ENCODE assay signal across 9 cellular contexts in the genomic region with DNA sequence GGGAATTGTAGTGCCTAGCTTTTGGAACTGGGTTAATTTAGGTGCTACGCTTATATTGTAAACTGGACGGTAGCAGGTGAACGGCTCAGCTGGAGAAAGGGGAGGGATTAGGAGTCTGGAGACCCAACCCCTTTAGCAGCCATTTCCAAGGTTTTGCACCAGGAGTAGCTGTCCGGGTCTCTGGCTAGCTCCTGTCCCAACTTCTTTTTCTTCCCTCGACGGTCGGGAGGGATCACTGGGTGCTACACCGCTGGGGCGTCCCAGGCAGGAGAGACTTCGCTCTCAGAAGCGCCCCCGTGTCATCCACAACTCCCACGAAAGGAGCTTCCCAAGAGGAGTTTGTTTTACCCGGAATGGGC. TPM values are rescaled to one million over a fixed set of nuclear protein-coding genes. Genes with fewer than 3 reads are reported as not detected.
DNase-seq lines count a peak whose midpoint lies in the region; ATAC-seq, FAIRE-seq and TF ChIP-seq lines count a peak whose summit lies in the region.
"Had no signal": no experiment of that assay in that cellular context is flagged by ENCODE, and none has a peak within 500 bp of the region (broad histone marks: within the 10 kb centered on the region; RNA-seq: fewer than 3 reads in every experiment).

No MANE protein-coding gene starts in this region.

- TF ChIP-seq EP300 in gastroesophageal sphincter (IDR thresholded peaks at IDR 0.05), result no peak

- no peak overlapping the region for H3K27ac ChIP-seq in body of pancreas
- no peak overlapping the region for H3K27ac ChIP-seq in mesodermal cell (ENCODE audit: low read depth, low read length, severe bottlenecking)
- no peak overlapping the region for H3K27ac ChIP-seq in gastroesophageal sphincter

- TF ChIP-seq POLR2A in body of pancreas (IDR thresholded peaks at IDR 0.05), result no peak
- TF ChIP-seq POLR2A in H54 (IDR thresholded peaks at IDR 0.05; ENCODE audit: low read depth, low read length), result no peak
- no peak for TF ChIP-seq POLR2A in gastroesophageal sphincter (IDR thresholded peaks at IDR 0.05)

- H3K9me3 ChIP-seq in body of pancreas (no peaks in the 10 kb centered on the region), mesodermal cell (ENCODE audit: control insufficient read depth, low read length) (no peaks in the 10 kb centered on the region), gastroesophageal sphincter (no peaks in the 10 kb centered on the region)

- H3K36me3 ChIP-seq in body of pancreas (replicated peaks in 1 of 2; ENCODE audit: insufficient read depth in 1 of 2, low read depth in 2 of 2) (no peaks in the 10 kb centered on the region), mesodermal cell (ENCODE audit: control insufficient read depth, insufficient read depth, low read length) (no peaks in the 10 kb centered on the region), gastroesophageal sphincter (no peaks in the 10 kb centered on the region)

- WGBS in body of pancreas, 2 donors, result 0 to 2% methylated on average over 13 to 14 of the region's 14 CpGs
- 0 to 4% methylated on average over 5 to 9 of the region's 14 CpGs for WGBS in mesodermal cell (ENCODE audit: insufficient coverage in 2 of 2), 2 experiments
- WGBS in gastroesophageal sphincter (ENCODE audit: low coverage in 1 of 2), 2 donors, result 0% methylated on average over 2 to 12 of the region's 14 CpGs

- H3K27me3 ChIP-seq in body of pancreas (peaks cover 0 to 41% of the 10 kb centered on the region in 2 donors), gastroesophageal sphincter (peaks cover 75% of the 10 kb centered on the region)

- intact Hi-C loops in body of pancreas (cut with DNase I), result no loop called here

- peak overlapping the region in 1 of 2 donors; percentile 3 for H3K4me3 ChIP-seq in body of pancreas
- H3K4me3 ChIP-seq in mesodermal cell (ENCODE audit: extremely low read depth, insufficient read depth, low read length, poor library complexity, severe bottlenecking), result peak overlapping the region; percentile 52
- peak overlapping the region in 1 of 2 donors; percentile 2 for H3K4me3 ChIP-seq in gastroesophageal sphincter

- DNase-seq in D341Med (ENCODE audit: low spot score) (peak; percentile 81), NCI-H2081 (lab: John Stamatoyannopoulos, UW) (peak; percentile 89 to 96), body of pancreas (peak; percentile 13 to 44 (median 26)), H54 (ENCODE audit: insufficient read length, low spot score) (no peak), SKM-1 treated with dmso at 0.1 percent for 144 hours (lab: John Stamatoyannopoulos, UW; ENCODE audit: unreplicated experiment) (no peak)
- no peak for DNase-seq in stimulated activated CD8-positive, alpha-beta memory T cell treated with anti-CD3 and anti-CD28 coated beads, Interleukin-4, amount 100 ng/mL, for 48 hours
- DNase-seq: activated B cell treated with CpG ODN at 0.5 μM for 24 hours had no signal

- no peak for FAIRE-seq in H54 (lab: Jason Lieb, UNC)

- H3K4me1 ChIP-seq in body of pancreas (peaks cover 36% of the 10 kb centered on the region), mesodermal cell (ENCODE audit: control insufficient read depth, insufficient read depth, low read length, poor library complexity, severe bottlenecking) (no peaks in the 10 kb centered on the region), gastroesophageal sphincter (peaks cover 0 to 38% (median 17%) of the 10 kb centered on the region in 3 donors)

- TF ChIP-seq CTCF in body of pancreas (IDR thresholded peaks at IDR 0.05) (no peak), gastroesophageal sphincter (IDR thresholded peaks at IDR 0.05) (no peak)

- peak; percentile 25 for ATAC-seq in body of pancreas
- no peak for ATAC-seq in gastroesophageal sphincter

RNA-seq across cellular contexts. Expression of a gene that starts 0.7 kb away (rescaled TPM):
- total RNA-seq in body of pancreas (not detected), gastroesophageal sphincter (under 1 TPM in 1 of 4 donors, not detected in 3; 0.31 TPM)
- 2.8 TPM for polyA plus RNA-seq in mesodermal cell (2013, experiment 1 of 2)
- polyA plus RNA-seq in mesodermal cell (2013, experiment 2 of 2), result 1.8 TPM
- total RNA-seq: activated B cell treated with CpG ODN at 0.5 μM for 24 hours had no signal

Comparison
In these comparisons a context has a peak if more than half of its experiments do, and no peak if none do; other contexts are left out.
1. DNase-seq: peak in D341Med (single experiment), NCI-H2081 (2 of 2) and body of pancreas (4 of 4); none in H54 (single experiment), stimulated activated CD8-positive, alpha-beta memory T cell treated with anti-CD3 and anti-CD28 coated beads, Interleukin-4, amount 100 ng/mL, for 48 hours (single experiment) and SKM-1 treated with dmso at 0.1 percent for 144 hours (single experiment).